ENCODE assay signal across 8 cellular contexts in genomic region chr22:23219317-23219716, GRCh38. TPM values are rescaled to one million over a fixed set of nuclear protein-coding genes. Genes with fewer than 3 reads are reported as not detected.
DNase-seq lines count a peak whose midpoint lies in the region; ATAC-seq and TF ChIP-seq lines count a peak whose summit lies in the region.

No MANE protein-coding gene starts in this region.

- POLR2A ChIA-PET in CD4-positive, alpha-beta T cell (lab: Charles Lee), result interaction anchor here (0.8 to 1.7 kb wide), 5 partner anchors 10 to 39 kb away, joined by 3 to 9 read pairs (median 5); partner anchors contain the start of gene BCR
- POLR2A ChIA-PET in IMR-90 (lab: Charles Lee; ENCODE audit: unreplicated experiment), result no interaction called here
- POLR2A ChIA-PET in naive thymus-derived CD8-positive, alpha-beta T cell (lab: Charles Lee), result interaction anchor here (1.1 to 3.0 kb wide), 3 partner anchors 10 to 38 kb away, joined by 7 to 15 read pairs (median 7); partner anchors contain the start of gene BCR

- H3K9me3 Mint-ChIP-seq in CD4-positive, alpha-beta T cell, result no peaks in the 10 kb centered on the region
- no peaks in the 10 kb centered on the region for H3K9me3 Mint-ChIP-seq in central memory CD8-positive, alpha-beta T cell
- H3K9me3 Mint-ChIP-seq in naive thymus-derived CD8-positive, alpha-beta T cell, result no peaks in the 10 kb centered on the region

- peak overlapping the region; percentile 83 for H2AK9ac ChIP-seq in IMR-90 (replicated peaks; ENCODE audit: low read depth, low read length, poor library complexity)

- peak overlapping the region; percentile 91 for H3K14ac ChIP-seq in IMR-90 (replicated peaks; ENCODE audit: low read depth, low read length)

- peaks cover 54% of the 10 kb centered on the region for H4K20me1 ChIP-seq in IMR-90 (ENCODE audit: insufficient read depth, low read length)

- H3K9ac ChIP-seq in IMR-90 (ENCODE audit: low read depth, low read length), result no peak overlapping the region

- TF ChIP-seq RAD21 in IMR-90 (IDR thresholded peaks at IDR 0.05; ENCODE audit: low read length), result no peak

- peak overlapping the region; percentile 83 for H3K27ac Mint-ChIP-seq in CD4-positive, alpha-beta T cell
- peak overlapping the region; percentile 79 for H3K27ac Mint-ChIP-seq in central memory CD8-positive, alpha-beta T cell (ENCODE audit: low read depth)
- peak overlapping the region; percentile 81 to 96 (median 93) for H3K27ac Mint-ChIP-seq in naive thymus-derived CD8-positive, alpha-beta T cell

- peak; percentile 20 for ATAC-seq in CD4-positive, alpha-beta T cell (ENCODE audit: poor library complexity)
- ATAC-seq in IMR-90 (ENCODE audit: low read depth), result no peak
- ATAC-seq in central memory CD8-positive, alpha-beta T cell (replicated peaks; ENCODE audit: extremely low read depth, poor library complexity, severe bottlenecking), result no peak
- ATAC-seq in naive thymus-derived CD8-positive, alpha-beta T cell, result peak in 1 of 2 donors; percentile 2

- WGBS in IMR-90 (ENCODE audit: extremely low coverage in 2 of 2, insufficient read length in 1 of 2), 2 experiments, result 86% methylated on average over 8 of the region's 10 CpGs; no CpG with 5 or more reads in 1 of the 2 experiments

- peak overlapping the region; percentile 94 for H3K4ac ChIP-seq in IMR-90 (ENCODE audit: low read depth, low read length)

- TF ChIP-seq POLR2A in IMR-90 (IDR thresholded peaks at IDR 0.05; ENCODE audit: low read depth, low read length), result no peak

- H3K79me1 ChIP-seq in IMR-90 (ENCODE audit: low read depth in 1 of 2, low read length in 2 of 2), result peaks cover 51 to 97% of the 10 kb centered on the region in 2 experiments

- H3K4me2 ChIP-seq in IMR-90 (ENCODE audit: low read depth, low read length), result peak overlapping the region; percentile 2

- no peak overlapping the region; the same call in 1 of the 2 replicates for H3K56ac ChIP-seq in IMR-90 (ENCODE audit: extremely low read depth, insufficient read depth, low read length)

- peak overlapping the region; percentile 88 for H2BK120ac ChIP-seq in IMR-90 (ENCODE audit: low read depth, low read length)

- BruUV-seq in IMR-90 (replicated peaks; lab: Mats Ljungman, UMichigan), result no TSS peak

- intact Hi-C loops in CD4-positive, alpha-beta T cell (cut with DNase I, micrococcal nuclease), result loop anchor here (5.0 kb wide), 1 partner anchor 37 kb away; the partner anchor contains the start of gene BCR (in 2 of the 2)
- intact Hi-C loops in IMR-90 (cut with micrococcal nuclease), result loop anchor here (5.0 kb wide), 1 partner anchor 37 kb away; the partner anchor contains the start of gene BCR

- H3K4me3 ChIP-seq in IMR-90 (ENCODE audit: insufficient read depth, low read depth, low read length), result no peak overlapping the region

- no peaks in the 10 kb centered on the region for H3K27me3 ChIP-seq in CD4-positive, alpha-beta T cell (ENCODE audit: control insufficient read depth, insufficient read depth, low read length)
- H3K27me3 ChIP-seq in IMR-90 (ENCODE audit: control insufficient read depth, insufficient read depth, low read length), result no peaks in the 10 kb centered on the region

- peak overlapping the region; percentile 44 for H2BK5ac ChIP-seq in IMR-90 (ENCODE audit: low read depth, low read length, poor library complexity, severe bottlenecking)

- dilution Hi-C loops in IMR-90 (cut with HindIII; ENCODE audit: low sequenced_read_pairs, unreplicated experiment), result no loop called here

- H3K36me3 Mint-ChIP-seq in CD4-positive, alpha-beta T cell (ENCODE audit: low read depth), result no peaks in the 10 kb centered on the region
- H3K36me3 Mint-ChIP-seq in central memory CD8-positive, alpha-beta T cell (ENCODE audit: insufficient read depth), result peaks cover 13% of the 10 kb centered on the region
- no peaks in the 10 kb centered on the region for H3K36me3 Mint-ChIP-seq in naive thymus-derived CD8-positive, alpha-beta T cell

- peak overlapping the region; percentile 76 for H2BK20ac ChIP-seq in IMR-90 (ENCODE audit: low read depth, low read length)

- no peaks in the 10 kb centered on the region for H3K27me3 Mint-ChIP-seq in CD4-positive, alpha-beta T cell
- H3K27me3 Mint-ChIP-seq in central memory CD8-positive, alpha-beta T cell, result no peaks in the 10 kb centered on the region
- no peaks in the 10 kb centered on the region for H3K27me3 Mint-ChIP-seq in naive thymus-derived CD8-positive, alpha-beta T cell

- H4K5ac ChIP-seq in IMR-90 (ENCODE audit: low read depth, low read length), result peak overlapping the region; percentile 40

- peak overlapping the region; percentile 47 to 62; a peak in 3 of 4 replicates for H4K8ac ChIP-seq in IMR-90 (ENCODE audit: low read depth in 2 of 2, low read length in 2 of 2)

- peak overlapping the region; percentile 71 for H3K18ac ChIP-seq in IMR-90 (ENCODE audit: low read depth, low read length)

- peak overlapping the region; percentile 72 for H3K23ac ChIP-seq in IMR-90 (ENCODE audit: low read depth, low read length)

- peak overlapping the region; percentile 84 for H3K4me3 Mint-ChIP-seq in CD4-positive, alpha-beta T cell
- H3K4me3 Mint-ChIP-seq in central memory CD8-positive, alpha-beta T cell, result peak overlapping the region; percentile 68
- peak overlapping the region; percentile 68 to 95 (median 78) for H3K4me3 Mint-ChIP-seq in naive thymus-derived CD8-positive, alpha-beta T cell

- DNase-seq in CD4-positive, alpha-beta T cell, result no peak
- DNase-seq in IMR-90 (no peak), NAMALWA (ENCODE audit: low spot score) (no peak), NCI-H1417 treated with DMSO at 0.1 percent for 48 hours (lab: John Stamatoyannopoulos, UW) (no peak), NCI-H2227 (lab: John Stamatoyannopoulos, UW; ENCODE audit: unreplicated experiment) (no peak), NCI-H1694 (lab: John Stamatoyannopoulos, UW) (no peak)
- DNase-seq in central memory CD8-positive, alpha-beta T cell (ENCODE audit: low spot score in 2 of 2), result no peak
- DNase-seq in naive thymus-derived CD8-positive, alpha-beta T cell, result no peak

- H2AK5ac ChIP-seq in IMR-90 (ENCODE audit: low read depth, low read length), result peak overlapping the region; percentile 97

- in situ Hi-C loops in IMR-90 (cut with MboI; ENCODE audit: low sequenced_read_pairs), result no loop called here

- CTCF ChIA-PET in CD4-positive, alpha-beta T cell (lab: Charles Lee), result no interaction called here
- CTCF ChIA-PET in IMR-90 (lab: Yijun Ruan, JAX), result no interaction called here

- H3K9me3 ChIP-seq in CD4-positive, alpha-beta T cell (ENCODE audit: control insufficient read depth, low read length), result no peaks in the 10 kb centered on the region
- H3K9me3 ChIP-seq in IMR-90 (ENCODE audit: control insufficient read depth, insufficient read depth, low read length), result no peaks in the 10 kb centered on the region

- peak overlapping the region; percentile 81 for H2AFZ ChIP-seq in IMR-90 (replicated peaks; ENCODE audit: low read length, poor library complexity)

- H3K36me3 ChIP-seq in IMR-90 (ENCODE audit: control insufficient read depth, insufficient read depth, low read length), result no peaks in the 10 kb centered on the region

- peaks cover 98% of the 10 kb centered on the region for H3K4me1 Mint-ChIP-seq in CD4-positive, alpha-beta T cell (ENCODE audit: low read depth)
- peaks cover 100% of the 10 kb centered on the region for H3K4me1 Mint-ChIP-seq in central memory CD8-positive, alpha-beta T cell
- H3K4me1 Mint-ChIP-seq in naive thymus-derived CD8-positive, alpha-beta T cell, result peaks cover 74 to 100% (median 99%) of the 10 kb centered on the region in 4 donors

- H3K9me1 ChIP-seq in IMR-90 (ENCODE audit: insufficient read depth, low read length), result peaks cover 70% of the 10 kb centered on the region

- TF ChIP-seq CTCF in CD4-positive, alpha-beta T cell (IDR thresholded peaks at IDR 0.05), result no peak
- TF ChIP-seq CTCF in IMR-90 (conservative IDR thresholded peaks at IDR 0.05; ENCODE audit: low read depth, low read length), result no peak

- H2BK15ac ChIP-seq in IMR-90 (ENCODE audit: low read depth, low read length), result peak overlapping the region; percentile 90; the same call in 2 of the 3 replicates

- peaks cover 44% of the 10 kb centered on the region for H3K4me1 ChIP-seq in IMR-90 (ENCODE audit: control insufficient read depth, insufficient read depth, low read length)

- H3K27ac ChIP-seq in CD4-positive, alpha-beta T cell (ENCODE audit: low read depth, low read length), result peak overlapping the region; percentile 53
- H3K27ac ChIP-seq in IMR-90 (ENCODE audit: insufficient read depth, low read length), result peak overlapping the region; percentile 66

- H4K91ac ChIP-seq in IMR-90 (ENCODE audit: insufficient read depth, low read depth, low read length), result peak overlapping the region; percentile 66

TF ChIP-seq in IMR-90, 13 proteins besides CTCF, POLR2A, EP300 and RAD21 (continues in another document):
- TF ChIP-seq MAFK (IDR thresholded peaks at IDR 0.05; ENCODE audit: low read depth, low read length), result no peak
- TF ChIP-seq, protein P1, sequence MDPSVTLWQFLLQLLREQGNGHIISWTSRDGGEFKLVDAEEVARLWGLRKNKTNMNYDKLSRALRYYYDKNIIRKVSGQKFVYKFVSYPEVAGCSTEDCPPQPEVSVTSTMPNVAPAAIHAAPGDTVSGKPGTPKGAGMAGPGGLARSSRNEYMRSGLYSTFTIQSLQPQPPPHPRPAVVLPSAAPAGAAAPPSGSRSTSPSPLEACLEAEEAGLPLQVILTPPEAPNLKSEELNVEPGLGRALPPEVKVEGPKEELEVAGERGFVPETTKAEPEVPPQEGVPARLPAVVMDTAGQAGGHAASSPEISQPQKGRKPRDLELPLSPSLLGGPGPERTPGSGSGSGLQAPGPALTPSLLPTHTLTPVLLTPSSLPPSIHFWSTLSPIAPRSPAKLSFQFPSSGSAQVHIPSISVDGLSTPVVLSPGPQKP (IDR thresholded peaks at IDR 0.05; ENCODE audit: borderline replicate concordance, low read depth, low read length), result no peak
- TF ChIP-seq RFX5 (IDR thresholded peaks at IDR 0.05; ENCODE audit: low read depth, low read length), result no peak
- no peak for TF ChIP-seq NFE2L2 (IDR thresholded peaks at IDR 0.05; ENCODE audit: low read depth, low read length)
- TF ChIP-seq MXI1 (IDR thresholded peaks at IDR 0.05; ENCODE audit: borderline replicate concordance, low read depth, low read length), result no peak
- TF ChIP-seq CEBPB (IDR thresholded peaks at IDR 0.05; ENCODE audit: low read depth, low read length), result no peak
- no peak for TF ChIP-seq BHLHE40 (IDR thresholded peaks at IDR 0.05; ENCODE audit: low read depth, low read length)
- no peak for TF ChIP-seq SMC3 (IDR thresholded peaks at IDR 0.05; ENCODE audit: low read depth, low read length)
- TF ChIP-seq MAZ (IDR thresholded peaks at IDR 0.05; ENCODE audit: borderline replicate concordance, low read depth, low read length), result no peak
- TF ChIP-seq RCOR1 (IDR thresholded peaks at IDR 0.05; ENCODE audit: insufficient replicate concordance, low read length), result no peak

RNA-seq across cellular contexts. Expression of gene BCR, which starts 39.0 kb away (rescaled TPM):
- 10 to 100 TPM; 60.0 to 64.8 TPM for total RNA-seq in CD4-positive, alpha-beta T cell
- 28.9 and 30.8 TPM in 2 replicates for total RNA-seq in IMR-90 (2012; rRNA removed)
- 43.0 and 44.6 TPM in 2 replicates for polyA plus RNA-seq in IMR-90 (2012; rRNA removed)
- polyA plus RNA-seq in IMR-90 (2012; cell fraction: cytosol; rRNA removed), result 30.9 and 40.0 TPM in 2 replicates
- 36.1 and 42.1 TPM in 2 replicates for polyA plus RNA-seq in IMR-90 (2012; cell fraction: nucleus; rRNA removed; ENCODE audit: low replicate concordance)
- total RNA-seq in naive thymus-derived CD8-positive, alpha-beta T cell, result 10 to 100 TPM; 72.1 to 76.9 TPM
- 10 to 100 TPM in 1 of 3 donors, 1 to 10 TPM in 2; 3.8 to 18.3 (median 5.6) TPM for polyA plus RNA-seq in naive thymus-derived CD8-positive, alpha-beta T cell
